ENCODE assay signal across 10 cellular contexts in the genomic region with DNA sequence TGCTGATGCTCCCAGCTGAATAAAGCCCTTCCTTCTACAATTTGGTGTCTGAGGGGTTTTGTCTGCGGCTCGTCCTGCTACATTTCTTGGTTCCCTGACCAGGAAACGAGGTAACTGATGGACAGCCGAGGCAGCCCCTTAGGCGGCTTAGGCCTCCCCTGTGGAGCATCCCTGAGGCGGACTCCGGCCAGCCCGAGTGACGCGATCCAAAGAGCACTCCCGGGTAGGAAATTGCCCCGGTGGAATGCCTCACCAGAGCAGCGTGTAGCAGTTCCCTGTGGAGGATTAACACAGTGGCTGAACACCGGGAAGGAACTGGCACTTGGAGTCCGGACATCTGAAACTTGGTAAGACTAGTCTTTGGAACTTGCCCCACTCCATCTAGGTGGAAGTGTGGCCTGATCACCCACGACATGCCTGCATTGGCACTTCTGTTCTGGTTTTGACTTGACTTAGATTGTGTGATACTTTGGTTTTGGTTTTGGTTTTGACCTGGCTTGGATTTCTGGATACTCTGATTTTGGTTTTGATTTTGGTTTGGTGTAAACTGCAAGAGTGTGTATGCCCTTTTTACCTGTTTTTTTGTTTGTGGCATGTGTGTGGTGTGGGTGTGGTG. TPM values are rescaled to one million over a fixed set of nuclear protein-coding genes. Genes with fewer than 3 reads are reported as not detected.
A peak's percentile ranks its signal among the peaks of the same experiment; 100 is the strongest.
DNase-seq lines count a peak whose midpoint lies in the region; ATAC-seq and TF ChIP-seq lines count a peak whose summit lies in the region.
"Not testable (repeated sequence)": the region's sequence is repeated elsewhere in the genome, so short reads cannot be mapped to it uniquely, and the experiment has no call there.
"Had no signal": no experiment of that assay in that cellular context is flagged by ENCODE, and none has a peak within 500 bp of the region (broad histone marks: within the 10 kb centered on the region; RNA-seq: fewer than 3 reads in every experiment).

A gene with protein sequence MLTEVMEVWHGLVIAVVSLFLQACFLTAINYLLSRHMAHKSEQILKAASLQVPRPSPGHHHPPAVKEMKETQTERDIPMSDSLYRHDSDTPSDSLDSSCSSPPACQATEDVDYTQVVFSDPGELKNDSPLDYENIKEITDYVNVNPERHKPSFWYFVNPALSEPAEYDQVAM (plus strand): TSS at position 255 of the 616 bp plus-strand sequence. CDS start 44,656 bp downstream, outside the sequence.

- peaks cover 64% of the 10 kb centered on the region for H3K4me1 ChIP-seq in KMS-11 (ENCODE audit: low read depth, poor library complexity, severe bottlenecking)
- H3K4me1 ChIP-seq in endodermal cell (ENCODE audit: control insufficient read depth, insufficient read depth, low read length); neuronal stem cell (ENCODE audit: control insufficient read depth in 2 of 2, insufficient read depth in 1 of 2, low read depth in 1 of 2, low read length in 2 of 2); upper lobe of right lung: not testable (repeated sequence)

- H4K20me1 ChIP-seq in KMS-11 (ENCODE audit: insufficient read depth), result not testable (repeated sequence)

- ATAC-seq in activated T-cell treated with anti-CD3 and anti-CD28 coated beads, Interleukin-2, amount 50 U/mL, for 72 hours (replicated peaks in 1 of 2), result peak in 1 of 2 donors; percentile 35
- not testable (repeated sequence) for ATAC-seq in upper lobe of right lung

- not testable (repeated sequence) for H2BK5ac ChIP-seq in neuronal stem cell (ENCODE audit: low read length)

- not testable (repeated sequence) for H3K9me3 ChIP-seq in endodermal cell (ENCODE audit: control insufficient read depth, low read length); neuronal stem cell (replicated peaks in 1 of 2; ENCODE audit: control insufficient read depth in 2 of 2, insufficient read depth in 1 of 2, low read depth in 1 of 2, low read length in 2 of 2); upper lobe of right lung

- H3K27me3 Mint-ChIP-seq in T-helper 2 cell treated with Interferon-gamma antibody and Interleukin-4, amounts not matched to agents 5 μg/mL and 100 μg/mL, for 36 hours (ENCODE audit: low read depth), result peaks cover 51% of the 10 kb centered on the region
- not testable (repeated sequence) for H3K27me3 Mint-ChIP-seq in activated T-cell treated with anti-CD3 and anti-CD28 coated beads, Interleukin-2, amount 50 U/mL, for 72 hours (ENCODE audit: low read depth); endodermal cell (ENCODE audit: insufficient read depth)

- not testable (repeated sequence) for H3K9ac ChIP-seq in KMS-11; endodermal cell (ENCODE audit: extremely low read depth, low read length, poor library complexity, severe bottlenecking); neuronal stem cell (ENCODE audit: low read depth, low read length, poor library complexity)

- not testable (repeated sequence) for H3K79me2 ChIP-seq in KMS-11 (ENCODE audit: insufficient read depth, low read depth)

- H3K4ac ChIP-seq in neuronal stem cell (ENCODE audit: low read length), result not testable (repeated sequence)

- H3K27ac Mint-ChIP-seq in T-helper 2 cell treated with Interferon-gamma antibody and Interleukin-4, amounts not matched to agents 5 μg/mL and 100 μg/mL, for 36 hours; endodermal cell: not testable (repeated sequence)
- peak within 1 kb of the TSS; percentile 4 for H3K27ac Mint-ChIP-seq in activated T-cell treated with anti-CD3 and anti-CD28 coated beads, Interleukin-2, amount 50 U/mL, for 72 hours

- H2BK15ac ChIP-seq in neuronal stem cell (ENCODE audit: low read length), result not testable (repeated sequence)

- H3K9me3 Mint-ChIP-seq in T-helper 2 cell treated with Interferon-gamma antibody and Interleukin-4, amounts not matched to agents 5 μg/mL and 100 μg/mL, for 36 hours; activated T-cell treated with anti-CD3 and anti-CD28 coated beads, Interleukin-2, amount 50 U/mL, for 72 hours; endodermal cell: not testable (repeated sequence)

- not testable (repeated sequence) for H3K18ac ChIP-seq in neuronal stem cell (ENCODE audit: low read length)

- not testable (repeated sequence) for H2AK5ac ChIP-seq in neuronal stem cell (ENCODE audit: low read depth, low read length)

- peak within 1 kb of the TSS; percentile 57; the same call in 1 of the 2 replicates for H3K27ac ChIP-seq in KMS-11
- not testable (repeated sequence) for H3K27ac ChIP-seq in endodermal cell (ENCODE audit: low read depth, low read length); neuronal stem cell (replicated peaks; ENCODE audit: low read length); upper lobe of right lung

- peaks cover 16% of the 10 kb centered on the region for H3K4me1 Mint-ChIP-seq in T-helper 2 cell treated with Interferon-gamma antibody and Interleukin-4, amounts not matched to agents 5 μg/mL and 100 μg/mL, for 36 hours (ENCODE audit: low read depth)
- peaks cover 50% of the 10 kb centered on the region for H3K4me1 Mint-ChIP-seq in activated T-cell treated with anti-CD3 and anti-CD28 coated beads, Interleukin-2, amount 50 U/mL, for 72 hours (ENCODE audit: low read depth)
- H3K4me1 Mint-ChIP-seq in endodermal cell, result not testable (repeated sequence)

- not testable (repeated sequence) for H4K91ac ChIP-seq in neuronal stem cell (ENCODE audit: low read depth, low read length, poor library complexity)

- TF ChIP-seq CTCF in KMS-11 (conservative IDR thresholded peaks at IDR 0.05; ENCODE audit: low read depth, low read length); endodermal cell (conservative IDR thresholded peaks at IDR 0.05); upper lobe of right lung (IDR thresholded peaks at IDR 0.05): not testable (repeated sequence)

- intact Hi-C loops in upper lobe of right lung (cut with DNase I), result not testable (repeated sequence)

- H3K4me2 ChIP-seq in KMS-11, result peak within 1 kb of the TSS; percentile 40
- H3K4me2 ChIP-seq in neuronal stem cell (ENCODE audit: insufficient read depth, low read length, poor library complexity, severe bottlenecking), result not testable (repeated sequence)

- H4K8ac ChIP-seq in neuronal stem cell (ENCODE audit: low read depth, low read length), result not testable (repeated sequence)

- not testable (repeated sequence) for H3K36me3 Mint-ChIP-seq in T-helper 2 cell treated with Interferon-gamma antibody and Interleukin-4, amounts not matched to agents 5 μg/mL and 100 μg/mL, for 36 hours (ENCODE audit: low read depth); activated T-cell treated with anti-CD3 and anti-CD28 coated beads, Interleukin-2, amount 50 U/mL, for 72 hours (ENCODE audit: insufficient read depth in 2 of 2); endodermal cell (ENCODE audit: low read depth)

- not testable (repeated sequence) for H3K4me3 Mint-ChIP-seq in T-helper 2 cell treated with Interferon-gamma antibody and Interleukin-4, amounts not matched to agents 5 μg/mL and 100 μg/mL, for 36 hours; endodermal cell
- H3K4me3 Mint-ChIP-seq in activated T-cell treated with anti-CD3 and anti-CD28 coated beads, Interleukin-2, amount 50 U/mL, for 72 hours, result peak within 1 kb of the TSS in 1 of 2 donors; percentile 15

- H2BK12ac ChIP-seq in neuronal stem cell (ENCODE audit: low read length), result not testable (repeated sequence)

- H3K36me3 ChIP-seq in KMS-11 (ENCODE audit: insufficient read depth); endodermal cell (ENCODE audit: control insufficient read depth, insufficient read depth, low read length); neuronal stem cell (replicated peaks in 1 of 2; ENCODE audit: control insufficient read depth in 2 of 2, insufficient read depth in 2 of 2, low read length in 2 of 2); upper lobe of right lung: not testable (repeated sequence)

- WGBS in endodermal cell (ENCODE audit: insufficient coverage in 1 of 2, insufficient read length in 1 of 2), 2 experiments, result 85 to 93% methylated on average over 11 to 16 of the region's 16 CpGs
- WGBS in neuronal stem cell (ENCODE audit: extremely low coverage in 2 of 2, insufficient read length in 2 of 2, insufficient replicate concordance in 1 of 2), 2 donors, result no CpG with 5 or more reads among the region's 16 CpGs

- H3K23ac ChIP-seq in neuronal stem cell (ENCODE audit: low read depth, low read length, poor library complexity), result not testable (repeated sequence)

- H3K27me3 ChIP-seq in KMS-11 (ENCODE audit: insufficient read depth, low read depth); endodermal cell (ENCODE audit: control insufficient read depth, insufficient read depth, low read length, poor library complexity, severe bottlenecking); neuronal stem cell (ENCODE audit: control insufficient read depth in 3 of 3, insufficient read depth in 3 of 3, low read depth in 1 of 3, low read length in 3 of 3); upper lobe of right lung: not testable (repeated sequence)

- peak within 1 kb of the TSS; percentile 24 for H2AFZ ChIP-seq in KMS-11 (ENCODE audit: low read depth)
- peak within 1 kb of the TSS; percentile 26 for H2AFZ ChIP-seq in neuronal stem cell (ENCODE audit: low read length)

- not testable (repeated sequence) for H2BK120ac ChIP-seq in neuronal stem cell (ENCODE audit: low read depth, low read length)

- peak; percentile 19 for DNase-seq in Daoy (ENCODE audit: low read depth)
- DNase-seq in T-helper 2 cell treated with Interferon-gamma antibody and Interleukin-4, amounts not matched to agents 5 μg/mL and 100 μg/mL, for 36 hours (ENCODE audit: low spot score), result peak; percentile 27
- peak; percentile 26 to 29 for DNase-seq in activated T-cell treated with anti-CD3 and anti-CD28 coated beads, Interleukin-2, amount 50 U/mL, for 72 hours
- DNase-seq in endodermal cell, result peak; percentile 44
- peak; percentile 36 for DNase-seq in left kidney (ENCODE audit: low read depth, low spot score)
- DNase-seq in neuronal stem cell (ENCODE audit: low spot score); upper lobe of right lung: not testable (repeated sequence)

- not testable (repeated sequence) for H3K79me1 ChIP-seq in neuronal stem cell (ENCODE audit: low read depth, low read length)

- not testable (repeated sequence) for H3K4me3 ChIP-seq in KMS-11 (IDR thresholded peaks at IDR 0.05; ENCODE audit: insufficient read depth, low read depth, low read length); endodermal cell (ENCODE audit: low read length); neuronal stem cell (ENCODE audit: low read length in 2 of 2); upper lobe of right lung

- H3K14ac ChIP-seq in neuronal stem cell (ENCODE audit: low read length), result not testable (repeated sequence)

RNA-seq across cellular contexts. Expression of the gene that starts here (rescaled TPM):
- total RNA-seq in Daoy (2014; rRNA removed; shearing (Covaris generic)), result not detected in 2 replicates
- not detected for total RNA-seq in activated T-cell treated with anti-CD3 and anti-CD28 coated beads, Interleukin-2, amount 50 U/mL, for 72 hours
- not detected for total RNA-seq in endodermal cell
- 0.71 TPM for polyA plus RNA-seq in endodermal cell (2013, experiment 1 of 2)
- 1.2 TPM for polyA plus RNA-seq in endodermal cell (2013, experiment 2 of 2)
- polyA plus RNA-seq in neuronal stem cell (2013, experiment 1 of 2), result not detected
- not detected for polyA plus RNA-seq in neuronal stem cell (2013, experiment 2 of 2)
- total RNA-seq in upper lobe of right lung, result 17.3 TPM
- total RNA-seq: cerebellum, osteocyte had no signal

Comparison
In these comparisons a context has a peak if more than half of its experiments do, and no peak if none do; other contexts are left out.
1. RNA of the gene that starts here (total RNA-seq): 17.3 TPM in upper lobe of right lung (single experiment); not detected in Daoy, not detected in activated T-cell treated with anti-CD3 and anti-CD28 coated beads, Interleukin-2, amount 50 U/mL, for 72 hours and not detected in endodermal cell; every median in the first group is over 10 times any median in the second.
2. Peak in DNase-seq in Daoy; RNA of the gene not detected or under 1 TPM.
3. Peak in DNase-seq in activated T-cell treated with anti-CD3 and anti-CD28 coated beads, Interleukin-2, amount 50 U/mL, for 72 hours; RNA of the gene not detected or under 1 TPM.